ENCODE assay signal across 20 cellular contexts in genomic region chr2:23699526-23699925, GRCh38.
"Had no signal": no experiment of that assay in that cellular context is flagged by ENCODE, and none has a peak within 500 bp of the region (broad histone marks: within the 10 kb centered on the region; RNA-seq: fewer than 3 reads in every experiment).

No MANE protein-coding gene starts in this region.

- DNase-seq: activated CD4-positive, alpha-beta T cell treated with anti-CD3 and anti-CD28 coated beads for 1 hour; activated CD4-positive, alpha-beta T cell treated with anti-CD3 and anti-CD28 coated beads, Interleukin-2, amount 50 U/mL, for 48 hours; activated naive CD4-positive, alpha-beta T cell treated with anti-CD3 and anti-CD28 coated beads, Interleukin-2, amount 10 ng/mL, durations not matched to agents 7 days and 5 days; activated T-cell treated with anti-CD3 and anti-CD28 coated beads, Interleukin-2, amount 50 U/mL, for 1 hour; colonic mucosa; effector CD8-positive, alpha-beta T cell; left colon; naive thymus-derived CD8-positive, alpha-beta T cell; occipital lobe; right cardiac atrium; small intestine; stimulated activated CD4-positive, alpha-beta T cell treated with anti-CD3 and anti-CD28 coated beads, Interleukin-4, amount 100 ng/mL, for 4 hours; stimulated activated CD8-positive, alpha-beta memory T cell treated with anti-CD3 and anti-CD28 coated beads, Interleukin-4, amount 100 ng/mL, for 48 hours; T-helper 1 cell; T1000; testis had no signal

- H3K9me3 ChIP-seq: adrenal gland, colonic mucosa, testis had no signal

- ATAC-seq: left colon; naive thymus-derived CD8-positive, alpha-beta T cell had no signal

- H3K27me3 ChIP-seq: adrenal gland, cardiac muscle cell, colonic mucosa, testis had no signal

- H3K36me3 ChIP-seq: cardiac muscle cell, colonic mucosa had no signal

- H3K36me3 Mint-ChIP-seq: activated naive CD4-positive, alpha-beta T cell treated with anti-CD3 and anti-CD28 coated beads, Interleukin-2, amount 10 ng/mL, durations not matched to agents 7 days and 5 days had no signal

- H3K27me3 Mint-ChIP-seq: activated naive CD4-positive, alpha-beta T cell treated with anti-CD3 and anti-CD28 coated beads, Interleukin-2, amount 10 ng/mL, durations not matched to agents 7 days and 5 days; naive thymus-derived CD8-positive, alpha-beta T cell; progenitor cell of endocrine pancreas; stimulated activated naive CD8-positive, alpha-beta T cell treated with anti-CD3 and anti-CD28 coated beads, Interleukin-15, Interleukin-2, amounts not matched to agents 100 ng/mL and 50 ng/mL, for 24 hours had no signal

- H3K27ac Mint-ChIP-seq: activated naive CD4-positive, alpha-beta T cell treated with anti-CD3 and anti-CD28 coated beads, Interleukin-2, amount 10 ng/mL, durations not matched to agents 7 days and 5 days; progenitor cell of endocrine pancreas; stimulated activated naive CD8-positive, alpha-beta T cell treated with anti-CD3 and anti-CD28 coated beads, Interleukin-15, Interleukin-2, amounts not matched to agents 100 ng/mL and 50 ng/mL, for 24 hours had no signal

- H3K4me1 Mint-ChIP-seq: activated naive CD4-positive, alpha-beta T cell treated with anti-CD3 and anti-CD28 coated beads, Interleukin-2, amount 10 ng/mL, durations not matched to agents 7 days and 5 days had no signal

- H3K4me3 Mint-ChIP-seq: activated naive CD4-positive, alpha-beta T cell treated with anti-CD3 and anti-CD28 coated beads, Interleukin-2, amount 10 ng/mL, durations not matched to agents 7 days and 5 days; naive thymus-derived CD8-positive, alpha-beta T cell; stimulated activated naive CD8-positive, alpha-beta T cell treated with anti-CD3 and anti-CD28 coated beads, Interleukin-15, Interleukin-2, amounts not matched to agents 100 ng/mL and 50 ng/mL, for 24 hours had no signal

- H3K27ac ChIP-seq: cardiac muscle cell, colonic mucosa, testis had no signal

- H3K9me3 Mint-ChIP-seq: activated naive CD4-positive, alpha-beta T cell treated with anti-CD3 and anti-CD28 coated beads, Interleukin-2, amount 10 ng/mL, durations not matched to agents 7 days and 5 days; naive thymus-derived CD8-positive, alpha-beta T cell; stimulated activated naive CD8-positive, alpha-beta T cell treated with anti-CD3 and anti-CD28 coated beads, Interleukin-15, Interleukin-2, amounts not matched to agents 100 ng/mL and 50 ng/mL, for 24 hours had no signal

- H3K4me3 ChIP-seq: adrenal gland, cardiac muscle cell, colonic mucosa, testis had no signal
